Comparison of ENCODE assay signal across 13 cellular contexts in the genomic region with DNA sequence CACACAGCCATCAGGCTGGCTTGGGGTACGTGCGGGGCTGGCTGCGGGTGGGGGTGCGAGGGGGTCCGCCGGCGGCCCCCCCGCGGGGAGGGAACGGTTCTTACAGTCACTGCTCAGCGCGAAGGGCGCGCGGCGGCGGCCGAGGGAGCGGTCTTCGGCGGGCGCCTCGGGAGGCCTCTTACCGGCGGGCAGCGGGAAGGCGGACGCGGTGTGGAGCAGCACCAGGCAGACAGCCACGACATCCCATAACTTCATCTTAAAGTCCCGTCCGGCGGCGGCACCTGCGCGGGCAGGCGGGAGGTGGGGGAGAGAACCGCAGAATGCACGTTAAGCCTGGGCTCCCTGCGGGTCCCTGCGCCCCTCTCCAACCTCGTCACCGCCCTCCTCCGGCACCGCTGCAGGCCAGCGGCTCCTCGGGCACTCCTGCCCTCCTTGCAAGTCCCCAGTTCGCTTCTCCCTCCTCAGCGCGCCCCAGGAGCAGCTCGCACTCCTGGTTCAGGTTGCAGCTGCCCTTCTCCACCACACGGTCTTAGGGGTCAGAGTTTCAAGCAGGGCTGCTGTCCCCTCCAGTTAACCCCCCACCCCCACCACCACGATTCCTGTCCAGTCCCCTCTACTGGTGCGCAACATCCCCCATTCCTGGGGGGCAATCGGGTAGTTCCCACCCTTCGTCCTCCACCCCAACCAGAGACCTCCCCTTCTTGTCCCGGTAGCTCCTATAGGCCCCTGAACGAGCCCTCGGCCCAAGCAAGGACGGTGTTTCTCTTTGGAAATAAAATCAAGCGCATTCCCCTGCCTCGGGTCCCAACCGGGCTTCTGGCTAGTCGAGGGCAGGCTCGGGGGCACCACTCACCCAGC. TPM values are rescaled to one million over a fixed set of nuclear protein-coding genes. Genes with fewer than 3 reads are reported as not detected.
A peak's percentile ranks its signal among the peaks of the same experiment; 100 is the strongest.
DNase-seq lines count a peak whose midpoint lies in the region; ATAC-seq and TF ChIP-seq lines count a peak whose summit lies in the region.
"Had no signal": no experiment of that assay in that cellular context is flagged by ENCODE, and none has a peak within 500 bp of the region (broad histone marks: within the 10 kb centered on the region; RNA-seq: fewer than 3 reads in every experiment).

No MANE protein-coding gene starts in this region.

- DNase-seq in NCI-H1092 treated with DMSO at 0.1 percent for 48 hours (lab: John Stamatoyannopoulos, UW) (peak; percentile 22), NCI-H1092 (lab: John Stamatoyannopoulos, UW) (no peak), cardiac fibroblast (ENCODE audit: low read depth in 2 of 2) (no peak), left lung (no peak), substantia nigra (lab: John Stamatoyannopoulos, UW) (peak in 18 of 49 donors; percentile 5 to 64 (median 22)), HPDE6-E6E7 (ENCODE audit: extremely low spot score) (no peak)
- DNase-seq: activated T-cell treated with anti-CD3 and anti-CD28 coated beads for 4 hours, GF-D8, occipital lobe, T-helper 9 cell had no signal

- H3K4me3 ChIP-seq in cardiac fibroblast (replicated peaks in 1 of 2; ENCODE audit: low read depth in 2 of 2, low read length in 2 of 2) (peak overlapping the region; percentile 11 to 65), left lung (no peak overlapping the region)

- TF ChIP-seq CTCF in cardiac fibroblast (IDR thresholded peaks at IDR 0.05; ENCODE audit: low read depth, low read length) (no peak), left lung (IDR thresholded peaks at IDR 0.05) (no peak)

- no peak for TF ChIP-seq POLR2A in GM18505 (IDR thresholded peaks at IDR 0.05; ENCODE audit: borderline replicate concordance, extremely low read depth, insufficient read depth, insufficient read length)

- H3K27me3 ChIP-seq in left lung = peaks cover 85 to 100% of the 10 kb centered on the region in 2 donors

- intact Hi-C loops in left lung (cut with DNase I) = loop anchor here in 1 of 2 donors (5.0 kb wide), 1 partner anchor 358 kb away; no protein-coding TSS in a partner anchor

- no peaks in the 10 kb centered on the region for H3K9me3 ChIP-seq in left lung

- no peaks in the 10 kb centered on the region for H3K36me3 ChIP-seq in left lung

- peak; percentile 6 for ATAC-seq in left lung
- ATAC-seq in GM18505 (IDR thresholded peaks at IDR 0.05; ENCODE audit: unreplicated experiment) = no peak
- no peak for ATAC-seq in GM18867 (IDR thresholded peaks at IDR 0.05; ENCODE audit: unreplicated experiment)

- H3K27ac ChIP-seq in left lung (no peak overlapping the region), substantia nigra (ENCODE audit: low read depth, low read length, poor library complexity, severe bottlenecking) (peak overlapping the region; percentile 50)
- H3K27ac ChIP-seq: KMS-11 had no signal

- H3K4me1 ChIP-seq in left lung = peaks cover 19 to 40% of the 10 kb centered on the region in 2 donors

RNA-seq across cellular contexts. Expression of gene GDNF, which starts 5.1 kb away (rescaled TPM):
- not detected for total RNA-seq in left lung
- total RNA-seq: occipital lobe had no signal

Comparison
In these comparisons a context has a peak if more than half of its experiments do, and no peak if none do; other contexts are left out.
1. H3K4me3 ChIP-seq: peak in cardiac fibroblast (2 of 2); none in left lung (0 of 2).